23 cellular contexts compared by ENCODE assay signal in genomic region chr4:1221155-1221870, GRCh38. TPM values are rescaled to one million over a fixed set of nuclear protein-coding genes. Genes with fewer than 3 reads are reported as not detected.
DNase-seq lines count a peak whose midpoint lies in the region; ATAC-seq, FAIRE-seq and TF ChIP-seq lines count a peak whose summit lies in the region.
"Had no signal": no experiment of that assay in that cellular context is flagged by ENCODE, and none has a peak within 500 bp of the region (broad histone marks: within the 10 kb centered on the region; RNA-seq: fewer than 3 reads in every experiment).

No MANE protein-coding gene starts in this region.

- no peak for ATAC-seq in activated B cell treated with CpG ODN at 0.5 μM for 24 hours (ENCODE audit: low read depth)
- no peak for ATAC-seq in naive thymus-derived CD4-positive, alpha-beta T cell
- ATAC-seq: gastrocnemius medialis, Right ventricle myocardium inferior, sciatic nerve had no signal

- H3K4me2 ChIP-seq in BLaER1 = peak overlapping the region; percentile 95

- POLR2A ChIA-PET in CD8-positive, alpha-beta memory T cell (lab: Charles Lee) = no interaction called here
- POLR2A ChIA-PET in activated B cell treated with CpG ODN at 0.5 μM for 24 hours (lab: Charles Lee) = interaction anchor here (0.6 to 1.0 kb wide), 2 partner anchors 70 to 439 kb away, joined by 3 read pairs; no protein-coding TSS in a partner anchor
- POLR2A ChIA-PET in naive thymus-derived CD4-positive, alpha-beta T cell (lab: Charles Lee) = no interaction called here

- TF ChIP-seq CTCF in activated B cell treated with CpG ODN at 0.5 μM for 24 hours (IDR thresholded peaks at IDR 0.05) (no peak), ascending aorta (IDR thresholded peaks at IDR 0.05) (no peak), kidney (IDR thresholded peaks at IDR 0.05; ENCODE audit: borderline replicate concordance, extremely low read depth, insufficient read depth) (no peak)

- peaks cover 38 to 58% (median 51%) of the 10 kb centered on the region in 3 donors for H3K4me1 Mint-ChIP-seq in CD8-positive, alpha-beta memory T cell
- H3K4me1 Mint-ChIP-seq in activated B cell treated with CpG ODN at 0.5 μM for 24 hours = peaks cover 52% of the 10 kb centered on the region
- H3K4me1 Mint-ChIP-seq in naive thymus-derived CD4-positive, alpha-beta T cell = peaks cover 26 to 56% (median 36%) of the 10 kb centered on the region in 7 donors

- H3K9ac ChIP-seq in BLaER1 (no peak overlapping the region), kidney (ENCODE audit: low read length in 2 of 2) (no peak overlapping the region)

- H3K36me3 ChIP-seq in BLaER1 (peaks cover 44% of the 10 kb centered on the region), ascending aorta (peaks cover 55 to 74% of the 10 kb centered on the region in 2 donors), kidney (ENCODE audit: control insufficient read depth in 1 of 2, insufficient read depth in 2 of 2, low read length in 2 of 2) (peaks cover 12 to 24% of the 10 kb centered on the region in 2 donors)
- H3K36me3 ChIP-seq in CD8-positive, alpha-beta memory T cell (ENCODE audit: insufficient read depth, low read length) = peaks cover 24% of the 10 kb centered on the region
- H3K36me3 ChIP-seq in naive thymus-derived CD4-positive, alpha-beta T cell (ENCODE audit: control insufficient read depth in 2 of 3, insufficient read depth in 3 of 3, low read length in 3 of 3) = peaks cover 15 to 60% (median 19%) of the 10 kb centered on the region in 3 experiments

- H3K27ac ChIP-seq in BLaER1 (no peak overlapping the region), ascending aorta (no peak overlapping the region), kidney (ENCODE audit: low read depth in 2 of 2, low read length in 2 of 2) (no peak overlapping the region)
- no peak overlapping the region for H3K27ac ChIP-seq in CD8-positive, alpha-beta memory T cell (ENCODE audit: low read depth, low read length)
- no peak overlapping the region for H3K27ac ChIP-seq in naive thymus-derived CD4-positive, alpha-beta T cell (ENCODE audit: low read depth, low read length)
- H3K27ac ChIP-seq: esophagus muscularis mucosa, gastrocnemius medialis, pancreas had no signal

- no peak for DNase-seq in CD8-positive, alpha-beta memory T cell
- DNase-seq in activated B cell treated with CpG ODN at 0.5 μM for 24 hours (no peak), iPS-NIHi7 (ENCODE audit: extremely low spot score) (no peak), ascending aorta (ENCODE audit: low spot score in 2 of 2) (no peak), kidney (no peak)
- DNase-seq in naive thymus-derived CD4-positive, alpha-beta T cell = no peak
- DNase-seq: activated CD4-positive, CD25-positive, alpha-beta regulatory T cell treated with anti-CD3 and anti-CD28 coated beads, Interleukin-2, amount 50 U/mL, for 72 hours; activated naive CD8-positive, alpha-beta T cell treated with anti-CD3 and anti-CD28 coated beads, Interleukin-2, amount 10 ng/mL, durations not matched to agents 7 days and 5 days; CD4-positive, CD25-positive, alpha-beta regulatory T cell; DMS153; effector CD4-positive, alpha-beta T cell; gastrocnemius medialis; GDM1; NCI-H1694; OCI-M1; pancreas; stimulated activated CD8-positive, alpha-beta memory T cell treated with anti-CD3 and anti-CD28 coated beads, Interleukin-4, amount 100 ng/mL, for 48 hours had no signal

- H3K9me3 ChIP-seq in BLaER1 (no peaks in the 10 kb centered on the region), ascending aorta (no peaks in the 10 kb centered on the region), kidney (ENCODE audit: control insufficient read depth in 1 of 2, low read length in 2 of 2) (no peaks in the 10 kb centered on the region)
- H3K9me3 ChIP-seq in CD8-positive, alpha-beta memory T cell (ENCODE audit: low read length) = no peaks in the 10 kb centered on the region
- H3K9me3 ChIP-seq in naive thymus-derived CD4-positive, alpha-beta T cell (ENCODE audit: control insufficient read depth in 2 of 3, low read length in 3 of 3) = no peaks in the 10 kb centered on the region
- H3K9me3 ChIP-seq: esophagus muscularis mucosa, gastrocnemius medialis, HAP-1, pancreas had no signal

- H3K4me3 ChIP-seq in BLaER1 = peak overlapping the region; percentile 12; the same call in 1 of the 2 replicates
- no peak overlapping the region for H3K4me3 ChIP-seq in CD8-positive, alpha-beta memory T cell (ENCODE audit: low read length)
- no peak overlapping the region for H3K4me3 ChIP-seq in naive thymus-derived CD4-positive, alpha-beta T cell (ENCODE audit: low read length)
- H3K4me3 ChIP-seq in ascending aorta = no peak overlapping the region
- H3K4me3 ChIP-seq in kidney (ENCODE audit: low read length in 2 of 2) = no peak overlapping the region
- H3K4me3 ChIP-seq: esophagus muscularis mucosa, gastrocnemius medialis, HAP-1, pancreas had no signal

- CTCF ChIA-PET in CD8-positive, alpha-beta memory T cell (lab: Charles Lee) = no interaction called here
- CTCF ChIA-PET in activated B cell treated with CpG ODN at 0.5 μM for 24 hours (lab: Charles Lee) = no interaction called here
- CTCF ChIA-PET in naive thymus-derived CD4-positive, alpha-beta T cell (lab: Charles Lee) = no interaction called here

- intact Hi-C loops in activated B cell treated with CpG ODN at 0.5 μM for 24 hours (cut with micrococcal nuclease) = no loop called here
- intact Hi-C loops in naive thymus-derived CD4-positive, alpha-beta T cell (cut with micrococcal nuclease) = no loop called here
- intact Hi-C loops in ascending aorta (cut with DNase I) = no loop called here
- intact Hi-C loops in kidney (cut with DNase I) = no loop called here

- H3K27me3 ChIP-seq in BLaER1 (0 out of 2 replicates have a peak, but pooled peaks cover 5% of the 10 kb centered on the region), ascending aorta (no peaks in the 10 kb centered on the region)
- H3K27me3 ChIP-seq in CD8-positive, alpha-beta memory T cell (ENCODE audit: insufficient read depth, low read length, poor library complexity, severe bottlenecking) = no peaks in the 10 kb centered on the region
- no peaks in the 10 kb centered on the region for H3K27me3 ChIP-seq in naive thymus-derived CD4-positive, alpha-beta T cell (ENCODE audit: control insufficient read depth in 2 of 2, insufficient read depth in 2 of 2, low read length in 2 of 2)
- H3K27me3 ChIP-seq: esophagus muscularis mucosa, gastrocnemius medialis, pancreas had no signal

- H3K36me3 Mint-ChIP-seq in CD8-positive, alpha-beta memory T cell = peaks cover 8 to 68% (median 21%) of the 10 kb centered on the region in 3 donors
- peaks cover 50% of the 10 kb centered on the region for H3K36me3 Mint-ChIP-seq in activated B cell treated with CpG ODN at 0.5 μM for 24 hours (ENCODE audit: low read depth)
- H3K36me3 Mint-ChIP-seq in naive thymus-derived CD4-positive, alpha-beta T cell = peaks cover 7 to 50% (median 32%) of the 10 kb centered on the region in 5 donors

- H4K20me1 ChIP-seq in BLaER1 = peaks cover 100% of the 10 kb centered on the region

- FAIRE-seq in kidney (lab: Jason Lieb, UNC) = no peak
- FAIRE-seq: pancreas had no signal

- no peak overlapping the region for H3K4me3 Mint-ChIP-seq in CD8-positive, alpha-beta memory T cell
- no peak overlapping the region for H3K4me3 Mint-ChIP-seq in activated B cell treated with CpG ODN at 0.5 μM for 24 hours
- peak overlapping the region in 1 of 10 donors; percentile 58 for H3K4me3 Mint-ChIP-seq in naive thymus-derived CD4-positive, alpha-beta T cell
- H3K4me3 Mint-ChIP-seq: activated naive CD8-positive, alpha-beta T cell treated with anti-CD3 and anti-CD28 coated beads, Interleukin-2, amount 10 ng/mL, durations not matched to agents 7 days and 5 days; activated T-helper 1 cell treated with anti-CD3 and anti-CD28 coated beads, Interleukin-12 subunit alpha, Interleukin-12 subunit beta, Interleukin-2, Interleukin-4 antibody, amounts not matched to agents 30 ng/mL and 10 ng/mL and 1 ng/mL, durations not matched to agents 14 hours and 24 hours and 36 hours had no signal

- H3K9me3 Mint-ChIP-seq in CD8-positive, alpha-beta memory T cell = no peaks in the 10 kb centered on the region
- H3K9me3 Mint-ChIP-seq in activated B cell treated with CpG ODN at 0.5 μM for 24 hours = no peaks in the 10 kb centered on the region
- H3K9me3 Mint-ChIP-seq in naive thymus-derived CD4-positive, alpha-beta T cell = peaks cover 0 to 3% (median 0%) of the 10 kb centered on the region in 11 donors
- H3K9me3 Mint-ChIP-seq: activated naive CD8-positive, alpha-beta T cell treated with anti-CD3 and anti-CD28 coated beads, Interleukin-2, amount 10 ng/mL, durations not matched to agents 7 days and 5 days; activated T-helper 1 cell treated with anti-CD3 and anti-CD28 coated beads, Interleukin-12 subunit alpha, Interleukin-12 subunit beta, Interleukin-2, Interleukin-4 antibody, amounts not matched to agents 30 ng/mL and 10 ng/mL and 1 ng/mL, durations not matched to agents 14 hours and 24 hours and 36 hours; CD4-positive, CD25-positive, alpha-beta regulatory T cell had no signal

- peak overlapping the region in 5 of 8 donors; percentile 9 to 68 (median 24) for H3K27ac Mint-ChIP-seq in CD8-positive, alpha-beta memory T cell
- peak overlapping the region; percentile 47 for H3K27ac Mint-ChIP-seq in activated B cell treated with CpG ODN at 0.5 μM for 24 hours
- H3K27ac Mint-ChIP-seq in naive thymus-derived CD4-positive, alpha-beta T cell = peak overlapping the region in 5 of 9 donors; percentile 39 to 53 (median 46)
- H3K27ac Mint-ChIP-seq: activated naive CD8-positive, alpha-beta T cell treated with anti-CD3 and anti-CD28 coated beads, Interleukin-2, amount 10 ng/mL, durations not matched to agents 7 days and 5 days; activated T-helper 1 cell treated with anti-CD3 and anti-CD28 coated beads, Interleukin-12 subunit alpha, Interleukin-12 subunit beta, Interleukin-2, Interleukin-4 antibody, amounts not matched to agents 30 ng/mL and 10 ng/mL and 1 ng/mL, durations not matched to agents 14 hours and 24 hours and 36 hours had no signal

- peaks cover 0 to 1% of the 10 kb centered on the region in 2 donors for H3K27me3 Mint-ChIP-seq in CD8-positive, alpha-beta memory T cell
- no peaks in the 10 kb centered on the region for H3K27me3 Mint-ChIP-seq in activated B cell treated with CpG ODN at 0.5 μM for 24 hours
- no peaks in the 10 kb centered on the region for H3K27me3 Mint-ChIP-seq in naive thymus-derived CD4-positive, alpha-beta T cell
- H3K27me3 Mint-ChIP-seq: activated naive CD8-positive, alpha-beta T cell treated with anti-CD3 and anti-CD28 coated beads, Interleukin-2, amount 10 ng/mL, durations not matched to agents 7 days and 5 days; CD4-positive, CD25-positive, alpha-beta regulatory T cell had no signal

- H3K4me1 ChIP-seq in BLaER1 = peaks cover 80% of the 10 kb centered on the region
- peaks cover 15% of the 10 kb centered on the region for H3K4me1 ChIP-seq in CD8-positive, alpha-beta memory T cell (ENCODE audit: insufficient read depth, low read length)
- peaks cover 15 to 19% of the 10 kb centered on the region in 2 donors for H3K4me1 ChIP-seq in naive thymus-derived CD4-positive, alpha-beta T cell (ENCODE audit: control insufficient read depth in 2 of 2, insufficient read depth in 2 of 2, low read length in 2 of 2)
- H3K4me1 ChIP-seq in ascending aorta = no peaks in the 10 kb centered on the region
- peaks cover 0 to 17% of the 10 kb centered on the region in 2 donors for H3K4me1 ChIP-seq in kidney (ENCODE audit: control insufficient read depth in 1 of 2, insufficient read depth in 1 of 2, low read depth in 1 of 2, low read length in 2 of 2)
- H3K4me1 ChIP-seq: gastrocnemius medialis, HAP-1, pancreas had no signal

RNA-seq across cellular contexts. Expression of gene CTBP1, which starts 27.6 kb away (rescaled TPM):
- total RNA-seq in CD8-positive, alpha-beta memory T cell = 100 to 1,000 TPM; 139 to 149 TPM
- 88.1 TPM for polyA plus RNA-seq in CD8-positive, alpha-beta memory T cell
- 162 and 175 TPM in 2 replicates for total RNA-seq in activated B cell treated with CpG ODN at 0.5 μM for 24 hours
- total RNA-seq in naive thymus-derived CD4-positive, alpha-beta T cell = 100 to 1,000 TPM; 177 to 233 (median 200) TPM
- 10 to 100 TPM; 57.2 to 79.2 TPM for polyA plus RNA-seq in naive thymus-derived CD4-positive, alpha-beta T cell
- total RNA-seq in ascending aorta = 273 TPM
- 170 TPM for total RNA-seq in kidney
- 96.1 TPM for polyA plus RNA-seq in kidney (ENCODE audit: insufficient read depth, low read depth, low replicate concordance)

RNA-seq across cellular contexts. Expression of gene SPON2, which starts 48.9 kb away (rescaled TPM):
- total RNA-seq in CD8-positive, alpha-beta memory T cell = 1 to 10 TPM; 2.7 to 3.1 TPM
- 43.9 TPM for polyA plus RNA-seq in CD8-positive, alpha-beta memory T cell
- 2.2 and 3.4 TPM in 2 replicates for total RNA-seq in activated B cell treated with CpG ODN at 0.5 μM for 24 hours
- 10 to 100 TPM in 3 of 5 experiments, 1 to 10 TPM in 2; 5.7 to 79.1 (median 16.0) TPM for total RNA-seq in naive thymus-derived CD4-positive, alpha-beta T cell
- 1 to 10 TPM; 2.8 to 3.8 TPM for polyA plus RNA-seq in naive thymus-derived CD4-positive, alpha-beta T cell
- total RNA-seq in ascending aorta = 14.0 TPM
- 116 TPM for total RNA-seq in kidney
- polyA plus RNA-seq in kidney (ENCODE audit: insufficient read depth, low read depth, low replicate concordance) = 16.7 TPM
